ENCODE assay signal across 21 cellular contexts in the genomic region with DNA sequence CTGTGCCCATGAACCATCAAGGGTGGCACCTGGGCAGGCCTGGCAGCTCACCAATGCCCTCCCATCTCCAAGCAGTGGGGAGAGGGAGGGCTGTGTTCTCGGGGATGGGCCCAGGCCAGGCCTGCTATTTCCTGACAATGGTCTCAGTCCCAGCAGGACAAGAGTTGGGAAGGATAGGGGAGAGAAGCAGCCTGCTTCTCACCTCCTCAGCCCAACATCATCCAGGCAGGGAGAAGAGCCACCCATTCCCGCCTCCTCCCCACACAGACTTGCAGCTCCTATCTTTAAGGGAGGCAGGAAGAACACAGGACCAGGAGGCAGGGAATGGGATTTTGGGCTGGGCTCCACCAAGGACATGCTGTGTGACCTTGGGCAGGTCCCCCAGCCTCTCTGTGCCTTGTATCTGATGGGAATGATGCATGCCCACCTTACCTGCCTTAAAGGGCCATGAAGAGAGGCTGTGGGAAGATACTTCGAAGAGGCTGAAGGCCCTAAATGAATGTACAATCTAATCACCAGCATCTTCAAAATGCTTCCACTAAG.
"Had no signal": no experiment of that assay in that cellular context is flagged by ENCODE, and none has a peak within 500 bp of the region (broad histone marks: within the 10 kb centered on the region; RNA-seq: fewer than 3 reads in every experiment).

No MANE protein-coding gene starts in this region.

- H3K36me3 Mint-ChIP-seq: activated CD8-positive, alpha-beta memory T cell treated with anti-CD3 and anti-CD28 coated beads, Interleukin-2, amount 10 ng/mL, durations not matched to agents 7 days and 5 days; activated naive CD8-positive, alpha-beta T cell treated with anti-CD3 and anti-CD28 coated beads for 36 hours had no signal

- H3K36me3 ChIP-seq: breast epithelium had no signal

- H3K27ac ChIP-seq: breast epithelium had no signal

- H3K27ac Mint-ChIP-seq: activated CD8-positive, alpha-beta memory T cell treated with anti-CD3 and anti-CD28 coated beads, Interleukin-2, amount 10 ng/mL, durations not matched to agents 7 days and 5 days; activated naive CD4-positive, alpha-beta T cell treated with anti-CD3 and anti-CD28 coated beads for 36 hours; activated naive CD8-positive, alpha-beta T cell treated with anti-CD3 and anti-CD28 coated beads for 36 hours; activated T-cell treated with anti-CD3 and anti-CD28 coated beads, Interleukin-2, amount 50 U/mL, for 24 hours; T-helper 1 cell treated with Interleukin-12 subunit alpha and Interleukin-12 subunit beta and Interleukin-4 antibody, amounts not matched to agents 30 μg/mL and 1 μg/mL, for 36 hours had no signal

- H3K4me1 ChIP-seq: breast epithelium had no signal

- H3K27me3 ChIP-seq: breast epithelium had no signal

- FAIRE-seq: RCC 7860 had no signal

- H3K4me3 Mint-ChIP-seq: activated CD8-positive, alpha-beta memory T cell treated with anti-CD3 and anti-CD28 coated beads, Interleukin-2, amount 10 ng/mL, durations not matched to agents 7 days and 5 days; activated naive CD4-positive, alpha-beta T cell treated with anti-CD3 and anti-CD28 coated beads for 36 hours; activated naive CD8-positive, alpha-beta T cell treated with anti-CD3 and anti-CD28 coated beads for 36 hours; activated T-cell treated with anti-CD3 and anti-CD28 coated beads, Interleukin-2, amount 50 U/mL, for 24 hours; T-helper 1 cell treated with Interleukin-12 subunit alpha and Interleukin-12 subunit beta and Interleukin-4 antibody, amounts not matched to agents 30 μg/mL and 1 μg/mL, for 36 hours had no signal

- ATAC-seq: activated CD4-positive, CD25-positive, alpha-beta regulatory T cell treated with anti-CD3 and anti-CD28 coated beads, Interleukin-2, amount 50 U/mL, for 24 hours; activated CD8-positive, alpha-beta memory T cell treated with anti-CD3 and anti-CD28 coated beads, Interleukin-2, amount 10 ng/mL, durations not matched to agents 7 days and 5 days had no signal

- H3K27me3 Mint-ChIP-seq: activated naive CD8-positive, alpha-beta T cell treated with anti-CD3 and anti-CD28 coated beads for 36 hours had no signal

- DNase-seq: activated CD4-positive, alpha-beta T cell treated with anti-CD3 and anti-CD28 coated beads for 48 hours; activated CD4-positive, alpha-beta T cell treated with anti-CD3 and anti-CD28 coated beads, Interleukin-2, amount 50 U/mL, for 4 hours; activated CD8-positive, alpha-beta memory T cell treated with anti-CD3 and anti-CD28 coated beads, Interleukin-2, amount 10 ng/mL, durations not matched to agents 7 days and 5 days; activated gamma-delta T cell; activated naive CD4-positive, alpha-beta T cell treated with anti-CD3 and anti-CD28 coated beads for 36 hours; activated naive CD8-positive, alpha-beta T cell treated with anti-CD3 and anti-CD28 coated beads for 36 hours; activated T-cell treated with anti-CD3 and anti-CD28 coated beads, Interleukin-2, amount 50 U/mL, for 24 hours; central memory CD4-positive, alpha-beta T cell; KG1; NCI-H1048; NCI-H146; NCI-H187 treated with DMSO at 0.1 percent for 48 hours; NCI-H345; NCI-H510A; NCI-H526 treated with DMSO at 0.1 percent for 48 hours; NCI-H82; SHP77 treated with DMSO at 0.1 percent for 48 hours had no signal

- H3K9me3 Mint-ChIP-seq: activated naive CD4-positive, alpha-beta T cell treated with anti-CD3 and anti-CD28 coated beads for 36 hours; activated naive CD8-positive, alpha-beta T cell treated with anti-CD3 and anti-CD28 coated beads for 36 hours; activated T-cell treated with anti-CD3 and anti-CD28 coated beads, Interleukin-2, amount 50 U/mL, for 24 hours; T-helper 1 cell treated with Interleukin-12 subunit alpha and Interleukin-12 subunit beta and Interleukin-4 antibody, amounts not matched to agents 30 μg/mL and 1 μg/mL, for 36 hours had no signal

- H3K4me1 Mint-ChIP-seq: activated CD8-positive, alpha-beta memory T cell treated with anti-CD3 and anti-CD28 coated beads, Interleukin-2, amount 10 ng/mL, durations not matched to agents 7 days and 5 days; activated naive CD8-positive, alpha-beta T cell treated with anti-CD3 and anti-CD28 coated beads for 36 hours had no signal

- H3K9me3 ChIP-seq: breast epithelium had no signal

- H3K4me3 ChIP-seq: breast epithelium had no signal
